In genomic region chr12:110252716-110253115, GRCh38 we compare ENCODE assay signal across 22 cellular contexts. TPM values are rescaled to one million over a fixed set of nuclear protein-coding genes. Genes with fewer than 3 reads are reported as not detected.
DNase-seq lines count a peak whose midpoint lies in the region; ATAC-seq, FAIRE-seq and TF ChIP-seq lines count a peak whose summit lies in the region.
"Had no signal": no experiment of that assay in that cellular context is flagged by ENCODE, and none has a peak within 500 bp of the region (broad histone marks: within the 10 kb centered on the region; RNA-seq: fewer than 3 reads in every experiment).

No MANE protein-coding gene starts in this region.

- no peak overlapping the region for H3K4me3 Mint-ChIP-seq in activated T-cell treated with anti-CD3 and anti-CD28 coated beads, Interleukin-2, amount 50 U/mL, for 72 hours
- H3K4me3 Mint-ChIP-seq: activated naive CD4-positive, alpha-beta T cell treated with anti-CD3 and anti-CD28 coated beads for 36 hours; brain; immature natural killer cell; stimulated activated naive B cell treated with anti-CD40 and anti-IgM and Interleukin-4, amounts not matched to agents 10 μg/mL and 1 μg/mL and 100 μg/mL, for 72 hours had no signal

- H3K4me2 ChIP-seq in IMR-90 (ENCODE audit: low read depth, low read length) (no peak overlapping the region), HepG2 (ENCODE audit: low read depth, low read length) (peak overlapping the region; percentile 75)

- ATAC-seq in IMR-90 (ENCODE audit: low read depth) (no peak), HepG2 (no peak), GM21526 (IDR thresholded peaks at IDR 0.05; ENCODE audit: low FRiP score, unreplicated experiment) (no peak)
- ATAC-seq in activated T-cell treated with anti-CD3 and anti-CD28 coated beads, Interleukin-2, amount 50 U/mL, for 72 hours (replicated peaks in 1 of 2): no peak
- ATAC-seq: foreskin keratinocyte; stimulated activated naive B cell treated with anti-CD40 and anti-IgM and Interleukin-4, amounts not matched to agents 10 μg/mL and 1 μg/mL and 100 μg/mL, for 72 hours had no signal

- in situ Hi-C loops in IMR-90 (cut with MboI; ENCODE audit: low sequenced_read_pairs): no loop called here
- in situ Hi-C loops in HepG2 (cut with HindIII; ENCODE audit: extremely low pct_ligation_motif_present, low pct_unique_long_range_greater_than_20kb): no loop called here

- H3K36me3 ChIP-seq in IMR-90 (ENCODE audit: control insufficient read depth, insufficient read depth, low read length) (no peaks in the 10 kb centered on the region), duodenal mucosa (ENCODE audit: control insufficient read depth in 1 of 2, insufficient read depth in 2 of 2, low read length in 2 of 2) (no peaks in the 10 kb centered on the region), HepG2 (replicated peaks in 1 of 2; ENCODE audit: control insufficient read depth in 1 of 2, insufficient read depth in 2 of 2, low read length in 2 of 2) (no peaks in the 10 kb centered on the region), stomach (no peaks in the 10 kb centered on the region)
- H3K36me3 ChIP-seq: MG63, spleen had no signal

- H2BK15ac ChIP-seq in IMR-90 (ENCODE audit: low read depth, low read length): no peak overlapping the region; the same call in 2 of the 3 replicates

- no peak overlapping the region for H4K91ac ChIP-seq in IMR-90 (ENCODE audit: insufficient read depth, low read depth, low read length)

- no peak overlapping the region for H3K27ac Mint-ChIP-seq in activated T-cell treated with anti-CD3 and anti-CD28 coated beads, Interleukin-2, amount 50 U/mL, for 72 hours
- H3K27ac Mint-ChIP-seq: activated naive CD4-positive, alpha-beta T cell treated with anti-CD3 and anti-CD28 coated beads for 36 hours; immature natural killer cell; stimulated activated naive B cell treated with anti-CD40 and anti-IgM and Interleukin-4, amounts not matched to agents 10 μg/mL and 1 μg/mL and 100 μg/mL, for 72 hours had no signal

- H3K4me1 Mint-ChIP-seq in activated T-cell treated with anti-CD3 and anti-CD28 coated beads, Interleukin-2, amount 50 U/mL, for 72 hours (ENCODE audit: low read depth): no peaks in the 10 kb centered on the region
- H3K4me1 Mint-ChIP-seq: stimulated activated naive B cell treated with anti-CD40 and anti-IgM and Interleukin-4, amounts not matched to agents 10 μg/mL and 1 μg/mL and 100 μg/mL, for 72 hours had no signal

- TF ChIP-seq RAD21 in IMR-90 (IDR thresholded peaks at IDR 0.05; ENCODE audit: low read length) (no peak), HepG2 (CRISPR knock-in tag; IDR thresholded peaks at IDR 0.05) (no peak)

- H2BK5ac ChIP-seq in IMR-90 (ENCODE audit: low read depth, low read length, poor library complexity, severe bottlenecking): no peak overlapping the region

- no peak overlapping the region for H3K56ac ChIP-seq in IMR-90 (ENCODE audit: extremely low read depth, insufficient read depth, low read length)

- H4K5ac ChIP-seq in IMR-90 (ENCODE audit: low read depth, low read length): peak overlapping the region; percentile 49; the same call in 1 of the 2 replicates

- H4K20me1 ChIP-seq in IMR-90 (ENCODE audit: insufficient read depth, low read length) (no peaks in the 10 kb centered on the region), HepG2 (ENCODE audit: insufficient read depth, low read length) (no peaks in the 10 kb centered on the region)

- DNase-seq in IMR-90: no peak
- DNase-seq in HepG2 (ENCODE audit: low spot score): no peak
- DNase-seq in stomach: no peak
- DNase-seq in activated T-cell treated with anti-CD3 and anti-CD28 coated beads, Interleukin-2, amount 50 U/mL, for 72 hours: no peak
- no peak for DNase-seq in T1000 (lab: John Stamatoyannopoulos, UW)
- DNase-seq in activated gamma-delta T cell treated with Interleukin-2 at 50 U/mL for 16 hours: no peak
- DNase-seq: activated naive CD4-positive, alpha-beta T cell treated with anti-CD3 and anti-CD28 coated beads for 36 hours; foreskin keratinocyte; GF-D8; HCEC 1CT; immature natural killer cell; MG63; NCI-H2081 treated with DMSO at 0.1 percent for 48 hours; NCI-H774; occipital lobe; spleen; stimulated activated naive B cell treated with anti-CD40 and anti-IgM and Interleukin-4, amounts not matched to agents 10 μg/mL and 1 μg/mL and 100 μg/mL, for 72 hours; T-helper 1 cell had no signal

- H3K27ac ChIP-seq in IMR-90 (ENCODE audit: insufficient read depth, low read length) (no peak overlapping the region), duodenal mucosa (ENCODE audit: low read depth, low read length) (no peak overlapping the region), HepG2 (ENCODE audit: extremely low read length, insufficient read depth, low read length) (no peak overlapping the region), stomach (peak overlapping the region; percentile 37 to 68 (median 54))
- H3K27ac ChIP-seq: foreskin keratinocyte had no signal

- H4K8ac ChIP-seq in IMR-90 (ENCODE audit: low read depth in 2 of 2, low read length in 2 of 2): peak overlapping the region; percentile 56 to 68; a peak in 1 of 4 replicates

- no peak overlapping the region for H2AK9ac ChIP-seq in IMR-90 (replicated peaks; ENCODE audit: low read depth, low read length, poor library complexity)

- H2AK5ac ChIP-seq in IMR-90 (ENCODE audit: low read depth, low read length): no peak overlapping the region; the same call in 1 of the 2 replicates

- H3K9me1 ChIP-seq in IMR-90 (ENCODE audit: insufficient read depth, low read length): peaks cover 18% of the 10 kb centered on the region

- H2AFZ ChIP-seq in IMR-90 (replicated peaks; ENCODE audit: low read length, poor library complexity) (peak overlapping the region; percentile 40), HepG2 (ENCODE audit: low read length) (no peak overlapping the region)

- H3K4ac ChIP-seq in IMR-90 (ENCODE audit: low read depth, low read length): peak overlapping the region; percentile 51

- H3K9me3 Mint-ChIP-seq in activated T-cell treated with anti-CD3 and anti-CD28 coated beads, Interleukin-2, amount 50 U/mL, for 72 hours: no peaks in the 10 kb centered on the region
- H3K9me3 Mint-ChIP-seq: activated naive CD4-positive, alpha-beta T cell treated with anti-CD3 and anti-CD28 coated beads for 36 hours; brain; immature natural killer cell; stimulated activated naive B cell treated with anti-CD40 and anti-IgM and Interleukin-4, amounts not matched to agents 10 μg/mL and 1 μg/mL and 100 μg/mL, for 72 hours had no signal

- H3K23ac ChIP-seq in IMR-90 (ENCODE audit: low read depth, low read length): no peak overlapping the region

- POLR2A ChIA-PET in IMR-90 (lab: Charles Lee; ENCODE audit: unreplicated experiment): interaction anchor here (0.5 kb wide), 1 partner anchor 521 kb away, joined by 18 read pairs; no protein-coding TSS in a partner anchor
- POLR2A ChIA-PET in HepG2 (lab: Yijun Ruan, JAX): interaction anchor here (1.6 kb wide), 1 partner anchor 17 kb away, joined by 4 read pairs; no protein-coding TSS in a partner anchor

- 0 out of 4 replicates have a peak, but pooled peaks cover 0 to 4% of the 10 kb centered on the region in 2 experiments for H3K79me1 ChIP-seq in IMR-90 (ENCODE audit: low read depth in 1 of 2, low read length in 2 of 2)

- no peak for TF ChIP-seq POLR2A in IMR-90 (IDR thresholded peaks at IDR 0.05; ENCODE audit: low read depth, low read length)
- TF ChIP-seq POLR2A in HepG2 (IDR thresholded peaks at IDR 0.05; ENCODE audit: insufficient read depth in 1 of 2, low read depth in 2 of 2, low read length in 2 of 2): no peak
- TF ChIP-seq POLR2A in stomach (IDR thresholded peaks at IDR 0.05): no peak

- no peaks in the 10 kb centered on the region for H3K9me3 ChIP-seq in IMR-90 (ENCODE audit: control insufficient read depth, insufficient read depth, low read length)
- H3K9me3 ChIP-seq in duodenal mucosa (ENCODE audit: control insufficient read depth in 1 of 2, low read length in 2 of 2): no peaks in the 10 kb centered on the region
- no peaks in the 10 kb centered on the region for H3K9me3 ChIP-seq in HepG2 (ENCODE audit: low read length)
- no peaks in the 10 kb centered on the region for H3K9me3 ChIP-seq in stomach
- H3K9me3 ChIP-seq: MG63, spleen had no signal

- 100% methylated on average over 2 of the region's 9 CpGs; no CpG with 5 or more reads in 1 of the 2 experiments for WGBS in IMR-90 (ENCODE audit: extremely low coverage in 2 of 2, insufficient read length in 1 of 2), 2 experiments
- 69% methylated on average over 9 of the region's 9 CpGs for WGBS in HepG2 (ENCODE audit: low lambda C conversion rate)
- 41 to 73% (median 59%) methylated on average over 8 to 9 of the region's 9 CpGs for WGBS in stomach, 5 donors

- H3K27me3 ChIP-seq in IMR-90 (ENCODE audit: control insufficient read depth, insufficient read depth, low read length) (no peaks in the 10 kb centered on the region), duodenal mucosa (ENCODE audit: control insufficient read depth in 1 of 2, insufficient read depth in 2 of 2, low read length in 2 of 2) (no peaks in the 10 kb centered on the region), HepG2 (ENCODE audit: control insufficient read depth in 1 of 2, insufficient read depth in 2 of 2, low read length in 2 of 2) (no peaks in the 10 kb centered on the region), stomach (no peaks in the 10 kb centered on the region)
- H3K27me3 ChIP-seq: foreskin keratinocyte, MG63, spleen had no signal

- no peak for TF ChIP-seq CTCF in IMR-90 (conservative IDR thresholded peaks at IDR 0.05; ENCODE audit: low read depth, low read length)
- no peak for TF ChIP-seq CTCF in HepG2 (CRISPR knock-in tag; IDR thresholded peaks at IDR 0.05)
- TF ChIP-seq CTCF in stomach (IDR thresholded peaks at IDR 0.05): no peak

- H3K27me3 Mint-ChIP-seq in activated T-cell treated with anti-CD3 and anti-CD28 coated beads, Interleukin-2, amount 50 U/mL, for 72 hours (ENCODE audit: low read depth): no peaks in the 10 kb centered on the region
- H3K27me3 Mint-ChIP-seq: brain; stimulated activated naive B cell treated with anti-CD40 and anti-IgM and Interleukin-4, amounts not matched to agents 10 μg/mL and 1 μg/mL and 100 μg/mL, for 72 hours had no signal

- H3K14ac ChIP-seq in IMR-90 (replicated peaks; ENCODE audit: low read depth, low read length): no peak overlapping the region

- H2BK120ac ChIP-seq in IMR-90 (ENCODE audit: low read depth, low read length): no peak overlapping the region

- H3K4me3 ChIP-seq in IMR-90 (ENCODE audit: insufficient read depth, low read depth, low read length) (no peak overlapping the region), duodenal mucosa (ENCODE audit: low read depth in 1 of 2, low read length in 2 of 2) (peak overlapping the region in 1 of 2 donors; percentile 23), HepG2 (replicated peaks in 1 of 3; ENCODE audit: insufficient read depth in 1 of 3, low read depth in 2 of 3, low read length in 3 of 3) (peak overlapping the region; percentile 24 to 53 (median 32); a peak in 2 of 6 replicates), stomach (no peak overlapping the region)
- H3K4me3 ChIP-seq: MG63, spleen had no signal

- BruUV-seq in IMR-90 (replicated peaks; lab: Mats Ljungman, UMichigan) (no TSS peak), HepG2 (replicated peaks; lab: Mats Ljungman, UMichigan) (no TSS peak)

- H3K18ac ChIP-seq in IMR-90 (ENCODE audit: low read depth, low read length): no peak overlapping the region

- CTCF ChIA-PET in IMR-90 (lab: Yijun Ruan, JAX) (no interaction called here), HepG2 (lab: Yijun Ruan, JAX; ENCODE audit: low intra/inter-chr PET ratio, low total read pairs) (no interaction called here)

- dilution Hi-C loops in IMR-90 (cut with HindIII; ENCODE audit: low sequenced_read_pairs, unreplicated experiment): no loop called here

- no peaks in the 10 kb centered on the region for H3K36me3 Mint-ChIP-seq in activated T-cell treated with anti-CD3 and anti-CD28 coated beads, Interleukin-2, amount 50 U/mL, for 72 hours (ENCODE audit: insufficient read depth in 2 of 2)
- H3K36me3 Mint-ChIP-seq: immature natural killer cell; stimulated activated naive B cell treated with anti-CD40 and anti-IgM and Interleukin-4, amounts not matched to agents 10 μg/mL and 1 μg/mL and 100 μg/mL, for 72 hours had no signal

- H3K4me1 ChIP-seq in IMR-90 (ENCODE audit: control insufficient read depth, insufficient read depth, low read length) (peaks cover 23% of the 10 kb centered on the region; the same call in 1 of the 2 replicates), duodenal mucosa (ENCODE audit: control insufficient read depth in 1 of 2, insufficient read depth in 2 of 2, low read length in 2 of 2) (peaks cover 40 to 55% of the 10 kb centered on the region in 2 donors), HepG2 (ENCODE audit: insufficient read depth, low read length) (peaks cover 75% of the 10 kb centered on the region), stomach (peaks cover 39 to 58% (median 43%) of the 10 kb centered on the region in 4 donors)

- H3K79me2 ChIP-seq in HepG2 (ENCODE audit: insufficient read depth, low read length): no peaks in the 10 kb centered on the region

- TF ChIP-seq EP300 in HepG2 (IDR thresholded peaks at IDR 0.05; ENCODE audit: low read depth in 2 of 2, low read length in 2 of 2) (no peak), HepG2 (CRISPR knock-in tag; IDR thresholded peaks at IDR 0.05; ENCODE audit: borderline replicate concordance) (no peak), stomach (IDR thresholded peaks at IDR 0.05) (no peak)

- FAIRE-seq in HepG2 (lab: Jason Lieb, UNC): no peak
- FAIRE-seq: D721Med had no signal

- H3K9ac ChIP-seq in IMR-90 (ENCODE audit: low read depth, low read length) (no peak overlapping the region), duodenal mucosa (ENCODE audit: low read depth in 1 of 2, low read length in 2 of 2) (peak overlapping the region; percentile 4 to 26), HepG2 (ENCODE audit: insufficient read depth, low read depth, low read length) (no peak overlapping the region)

- intact Hi-C loops in IMR-90 (cut with micrococcal nuclease): no loop called here
- intact Hi-C loops in HepG2 (cut with micrococcal nuclease; ENCODE audit: unreplicated experiment): no loop called here
- intact Hi-C loops in stomach (cut with DNase I; ENCODE audit: low total_unique reads): no loop called here

- peak overlapping the region; percentile 35; the same call in 1 of the 2 replicates for H2BK20ac ChIP-seq in IMR-90 (ENCODE audit: low read depth, low read length)

RNA-seq across cellular contexts. Expression of gene ATP2A2, which starts 28.3 kb away (rescaled TPM):
- 225 and 230 TPM in 2 replicates for total RNA-seq in IMR-90 (2012; rRNA removed)
- 148 and 166 TPM in 2 replicates for polyA plus RNA-seq in IMR-90 (2012; rRNA removed)
- polyA plus RNA-seq in IMR-90 (2012; cell fraction: cytosol; rRNA removed): 96.0 and 107 TPM in 2 replicates
- 278 and 358 TPM in 2 replicates for polyA plus RNA-seq in IMR-90 (2012; cell fraction: nucleus; rRNA removed; ENCODE audit: low replicate concordance)
- 79.2 and 85.5 TPM in 2 replicates for total RNA-seq in HepG2 (2016; rRNA removed; fragmentation: Illumina TruSeq; extraction: Trizol)
- 16.6 and 18.3 TPM in 2 replicates for total RNA-seq in HepG2 (2016; cell fraction: cytosol; rRNA removed; fragmentation: Illumina TruSeq; extraction: Trizol; ENCODE audit: low read depth)
- 64.3 and 88.8 TPM in 2 replicates for total RNA-seq in HepG2 (2016; cell fraction: insoluble cytoplasmic fraction; rRNA removed; fragmentation: Illumina TruSeq; extraction: Trizol)
- 50.1 and 58.3 TPM in 2 replicates for total RNA-seq in HepG2 (2016; cell fraction: membrane; rRNA removed; fragmentation: Illumina TruSeq; extraction: Trizol)
- total RNA-seq in HepG2 (2016; cell fraction: nucleus; rRNA removed; fragmentation: Illumina TruSeq; extraction: Trizol): 162 and 186 TPM in 2 replicates
- 35.4 and 40.8 TPM in 2 replicates for polyA plus RNA-seq in HepG2 (2011; rRNA removed)
- polyA plus RNA-seq in HepG2 (2011; cell fraction: cytosol; rRNA removed): 19.8 and 24.8 TPM in 2 replicates
- 106 and 112 TPM in 2 replicates for polyA plus RNA-seq in HepG2 (2011; cell fraction: nucleus; rRNA removed)
- polyA plus RNA-seq in HepG2 (2012): 95.4 and 109 TPM in 2 replicates
- polyA plus RNA-seq in HepG2 (2016; cell fraction: cytosol; fragmentation: Illumina TruSeq; extraction: Trizol; ENCODE audit: low read depth): 7.7 and 8.0 TPM in 2 replicates
- 52.2 and 68.9 TPM in 2 replicates for polyA plus RNA-seq in HepG2 (2016; cell fraction: insoluble cytoplasmic fraction; fragmentation: Illumina TruSeq; extraction: Trizol; ENCODE audit: low read depth)
- 23.7 and 31.5 TPM in 2 replicates for polyA plus RNA-seq in HepG2 (2016; cell fraction: membrane; fragmentation: Illumina TruSeq; extraction: Trizol; ENCODE audit: low read depth)
- polyA plus RNA-seq in HepG2 (2016; cell fraction: nucleus; fragmentation: Illumina TruSeq; extraction: Trizol; ENCODE audit: insufficient read depth, low read depth): 193 and 199 TPM in 2 replicates
- polyA minus RNA-seq in HepG2 (2011; rRNA and poly(A)+ RNA removed; ENCODE audit: low replicate concordance): 88.2 and 101 TPM in 2 replicates
- 63.9 and 75.1 TPM in 2 replicates for polyA minus RNA-seq in HepG2 (2011; cell fraction: cytosol; rRNA and poly(A)+ RNA removed)
- polyA minus RNA-seq in HepG2 (2011; cell fraction: nucleus; rRNA and poly(A)+ RNA removed): 126 and 131 TPM in 2 replicates
- 100 to 1,000 TPM; 102 to 202 (median 118) TPM for total RNA-seq in stomach
- polyA plus RNA-seq in stomach: 10 to 100 TPM; 14.1 to 29.6 (median 23.7) TPM
- total RNA-seq in activated T-cell treated with anti-CD3 and anti-CD28 coated beads, Interleukin-2, amount 50 U/mL, for 72 hours: 100 to 1,000 TPM; 106 to 127 TPM

Comparison
In these comparisons a context has a peak if more than half of its experiments do, and no peak if none do; other contexts are left out.
1. H3K27ac ChIP-seq: peak in stomach (5 of 5); none in IMR-90 (single experiment), duodenal mucosa (single experiment) and HepG2 (single experiment).
2. H3K4me3 ChIP-seq: peak in HepG2 (3 of 3); none in IMR-90 (single experiment) and stomach (0 of 4).
3. H3K9ac ChIP-seq: peak in duodenal mucosa (2 of 2); none in IMR-90 (single experiment) and HepG2 (single experiment).